12 cellular contexts compared by ENCODE assay signal in the genomic region with DNA sequence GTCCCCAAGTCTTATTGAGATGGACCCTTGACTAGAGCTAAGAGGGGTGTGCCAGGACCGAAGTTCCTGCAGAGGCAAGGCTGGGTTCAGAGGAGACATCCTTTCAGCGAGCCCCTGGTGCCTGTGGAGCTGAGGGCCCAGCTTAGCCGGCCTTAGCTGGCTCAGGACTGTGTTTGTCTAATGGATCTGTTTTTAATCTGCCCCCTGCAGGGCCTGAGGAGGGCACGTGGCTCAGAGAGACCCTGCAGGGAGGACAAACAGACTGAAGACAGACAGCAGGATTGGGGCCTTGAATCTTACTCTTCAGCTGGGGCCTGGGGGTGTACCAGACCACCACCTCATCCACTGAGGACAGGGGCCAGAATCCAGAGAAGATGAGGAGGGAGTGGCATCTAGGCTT. TPM values are rescaled to one million over a fixed set of nuclear protein-coding genes. Genes with fewer than 3 reads are reported as not detected.
DNase-seq lines count a peak whose midpoint lies in the region; ATAC-seq and TF ChIP-seq lines count a peak whose summit lies in the region.
"Had no signal": no experiment of that assay in that cellular context is flagged by ENCODE, and none has a peak within 500 bp of the region (broad histone marks: within the 10 kb centered on the region; RNA-seq: fewer than 3 reads in every experiment).

No MANE protein-coding gene starts in this region.

- peaks cover 70% of the 10 kb centered on the region for H3K4me1 ChIP-seq in Panc1 (ENCODE audit: control insufficient read depth, insufficient read depth, low read length)
- H3K4me1 ChIP-seq in hepatocyte (ENCODE audit: insufficient read depth): peaks cover 58% of the 10 kb centered on the region
- H3K4me1 ChIP-seq in subcutaneous abdominal adipose tissue (ENCODE audit: control insufficient read depth in 5 of 5, insufficient read depth in 5 of 5, low read length in 5 of 5): peaks cover 5 to 53% (median 45%) of the 10 kb centered on the region in 5 donors
- peaks cover 28% of the 10 kb centered on the region in 2 donors for H3K4me1 ChIP-seq in gastrocnemius medialis

- H3K79me2 ChIP-seq in hepatocyte: peaks cover 34% of the 10 kb centered on the region

- no peak overlapping the region for H3K27ac Mint-ChIP-seq in activated T-cell treated with anti-CD3 and anti-CD28 coated beads, Interleukin-2, amount 50 U/mL, for 72 hours

- peaks cover 33% of the 10 kb centered on the region for H3K4me1 Mint-ChIP-seq in activated T-cell treated with anti-CD3 and anti-CD28 coated beads, Interleukin-2, amount 50 U/mL, for 72 hours (ENCODE audit: low read depth)

- CTCF ChIA-PET in Panc1 (lab: Charles Lee): interaction anchor here (0.7 to 4.6 kb wide), 2 partner anchors 9 to 14 kb away, joined by 5 to 42 read pairs; no protein-coding TSS in a partner anchor

- peak overlapping the region; percentile 82 to 84 for H3K4me3 ChIP-seq in Panc1 (ENCODE audit: low read depth in 2 of 2, low read length in 2 of 2)
- peak overlapping the region; percentile 17 for H3K4me3 ChIP-seq in hepatocyte
- H3K4me3 ChIP-seq in subcutaneous abdominal adipose tissue (ENCODE audit: low read depth in 1 of 5, low read length in 5 of 5): peak overlapping the region in 3 of 5 donors; percentile 43 to 55 (median 51)
- H3K4me3 ChIP-seq in gastrocnemius medialis: no peak overlapping the region
- H3K4me3 ChIP-seq: Peyer's patch had no signal

- POLR2A ChIA-PET in Panc1 (lab: Charles Lee): no interaction called here

- H3K9ac ChIP-seq in subcutaneous abdominal adipose tissue (ENCODE audit: low read length in 5 of 5): peak overlapping the region in 1 of 5 donors; percentile 73

- H3K9me2 ChIP-seq in hepatocyte (replicated peaks; ENCODE audit: insufficient read depth): no peaks in the 10 kb centered on the region

- no peak for ATAC-seq in activated T-cell treated with anti-CD3 and anti-CD28 coated beads, Interleukin-2, amount 50 U/mL, for 72 hours (replicated peaks in 1 of 2)
- no peak for ATAC-seq in Panc1
- ATAC-seq in HG02885 (IDR thresholded peaks at IDR 0.05; ENCODE audit: poor library complexity, unreplicated experiment): no peak
- ATAC-seq in gastrocnemius medialis: no peak

- H3K27me3 Mint-ChIP-seq in activated T-cell treated with anti-CD3 and anti-CD28 coated beads, Interleukin-2, amount 50 U/mL, for 72 hours (ENCODE audit: low read depth): peaks cover 44% of the 10 kb centered on the region

- in situ Hi-C loops in Panc1 (cut with HindIII; ENCODE audit: low pct_unique_long_range_greater_than_20kb, low sequenced_read_pairs): no loop called here
- in situ Hi-C loops in gastrocnemius medialis (cut with MboI; ENCODE audit: low sequenced_read_pairs in 4 of 4): loop anchor here in 1 of 4 donors (25.0 kb wide), 1 partner anchor 159 kb away; a partner anchor contains a TSS

- BruUV-seq in Panc1 (replicated peaks; lab: Mats Ljungman, UMichigan): no TSS peak

- whole genome bisulfite sequencing in hepatocyte (ENCODE audit: low lambda C conversion rate, missing lambda C conversion rate): 21% methylated on average over 4 of the region's 4 CpGs

- intact Hi-C loops in Panc1 (cut with micrococcal nuclease; ENCODE audit: unreplicated experiment): loop anchor here (2.0 kb wide), 1 partner anchor 13 kb away; no protein-coding TSS in a partner anchor
- intact Hi-C loops in gastrocnemius medialis (cut with DNase I; ENCODE audit: low total_unique reads): no loop called here

- TF ChIP-seq CTCF in Panc1 (IDR thresholded peaks at IDR 0.05) (no peak), hepatocyte (IDR thresholded peaks at IDR 0.05; ENCODE audit: poor library complexity) (no peak), gastrocnemius medialis (IDR thresholded peaks at IDR 0.05 in 4 of 5, conservative IDR thresholded peaks at IDR 0.05 in 1 of 5) (no peak)

- H3K36me3 ChIP-seq in Panc1 (ENCODE audit: control insufficient read depth, insufficient read depth, low read length): no peaks in the 10 kb centered on the region; the same call in 1 of the 2 replicates
- H3K36me3 ChIP-seq in hepatocyte (replicated peaks; ENCODE audit: insufficient read depth, low read depth): no peaks in the 10 kb centered on the region
- H3K36me3 ChIP-seq in subcutaneous abdominal adipose tissue (ENCODE audit: control insufficient read depth in 5 of 5, insufficient read depth in 5 of 5, low read length in 5 of 5): peaks cover 0 to 9% (median 5%) of the 10 kb centered on the region in 5 donors
- H3K36me3 ChIP-seq in gastrocnemius medialis: no peaks in the 10 kb centered on the region
- H3K36me3 ChIP-seq: Peyer's patch had no signal

- H3K27ac ChIP-seq in Panc1 (ENCODE audit: low read length) (peak overlapping the region; percentile 93), hepatocyte (peak overlapping the region; percentile 97), subcutaneous abdominal adipose tissue (ENCODE audit: low read depth, low read length) (peak overlapping the region; percentile 23), gastrocnemius medialis (no peak overlapping the region)
- H3K27ac ChIP-seq: Peyer's patch had no signal

- no peaks in the 10 kb centered on the region for H3K27me3 ChIP-seq in Panc1 (ENCODE audit: control insufficient read depth, insufficient read depth, low read length)
- H3K27me3 ChIP-seq in hepatocyte: no peaks in the 10 kb centered on the region
- H3K27me3 ChIP-seq in subcutaneous abdominal adipose tissue (ENCODE audit: control insufficient read depth in 5 of 5, insufficient read depth in 4 of 5, low read length in 5 of 5): peaks cover 34 to 54% (median 36%) of the 10 kb centered on the region in 5 donors
- peaks cover 38 to 48% (median 40%) of the 10 kb centered on the region in 3 donors for H3K27me3 ChIP-seq in gastrocnemius medialis
- H3K27me3 ChIP-seq: Peyer's patch had no signal

- no peak for TF ChIP-seq POLR2A in gastrocnemius medialis (IDR thresholded peaks at IDR 0.05)

- H3K9me3 ChIP-seq in Panc1 (ENCODE audit: control insufficient read depth, insufficient read depth, low read depth, low read length): no peaks in the 10 kb centered on the region
- no peaks in the 10 kb centered on the region for H3K9me3 ChIP-seq in hepatocyte (ENCODE audit: low read depth)
- no peaks in the 10 kb centered on the region for H3K9me3 ChIP-seq in subcutaneous abdominal adipose tissue (ENCODE audit: control insufficient read depth in 5 of 5, low read length in 5 of 5)
- no peaks in the 10 kb centered on the region for H3K9me3 ChIP-seq in gastrocnemius medialis
- H3K9me3 ChIP-seq: Peyer's patch had no signal

- H4K20me1 ChIP-seq in hepatocyte (ENCODE audit: insufficient read depth, poor library complexity, severe bottlenecking): peaks cover 6% of the 10 kb centered on the region

- peak overlapping the region; percentile 92 for H3K4me2 ChIP-seq in hepatocyte

- peak overlapping the region; percentile 37 to 95 for H3K4me3 Mint-ChIP-seq in activated T-cell treated with anti-CD3 and anti-CD28 coated beads, Interleukin-2, amount 50 U/mL, for 72 hours

- no peak for DNase-seq in activated T-cell treated with anti-CD3 and anti-CD28 coated beads, Interleukin-2, amount 50 U/mL, for 72 hours
- no peak for DNase-seq in activated T-cell treated with anti-CD3 and anti-CD28 coated beads, Interleukin-2, amount 50 U/mL, for 1 hour
- DNase-seq in Panc1 (ENCODE audit: low read depth, low spot score) (no peak), hepatocyte (ENCODE audit: low spot score) (no peak), gastrocnemius medialis (no peak)
- DNase-seq in effector CD8-positive, alpha-beta T cell (lab: John Stamatoyannopoulos, UW): no peak
- DNase-seq: activated CD4-positive, CD25-positive, alpha-beta regulatory T cell; NCI-H1436 treated with DMSO at 0.1 percent for 48 hours; Peyer's patch; stimulated activated CD4-positive, alpha-beta T cell treated with anti-CD3 and anti-CD28 coated beads, Interleukin-2, amount 100 ng/mL, for 48 hours had no signal

- H3K36me3 Mint-ChIP-seq in activated T-cell treated with anti-CD3 and anti-CD28 coated beads, Interleukin-2, amount 50 U/mL, for 72 hours (ENCODE audit: insufficient read depth in 2 of 2): no peaks in the 10 kb centered on the region

- H2AFZ ChIP-seq in hepatocyte: no peak overlapping the region

- no peaks in the 10 kb centered on the region for H3K9me3 Mint-ChIP-seq in activated T-cell treated with anti-CD3 and anti-CD28 coated beads, Interleukin-2, amount 50 U/mL, for 72 hours

RNA-seq across cellular contexts. Expression of a gene that starts 1.6 kb away (rescaled TPM):
- total RNA-seq in activated T-cell treated with anti-CD3 and anti-CD28 coated beads, Interleukin-2, amount 50 U/mL, for 72 hours: 1 to 10 TPM; 2.5 TPM
- total RNA-seq in Panc1 (2021; ENCODE audit: unreplicated experiment): 1,115 TPM
- 1,502 TPM for polyA plus RNA-seq in Panc1 (2012; ENCODE audit: insufficient read length)
- total RNA-seq in hepatocyte: 54.5 and 93.5 TPM in 2 replicates
- 171 and 195 TPM in 2 replicates for polyA plus RNA-seq in hepatocyte
- total RNA-seq in gastrocnemius medialis: 1 to 10 TPM in 1 of 4 donors, under 1 TPM in 1, not detected in 2; 0.98 to 1.3 TPM

RNA-seq across cellular contexts. Expression of a gene that starts 24.5 kb away (rescaled TPM):
- 100 to 1,000 TPM in 1 of 2 donors, 10 to 100 TPM in 1; 90.5 to 100 TPM for total RNA-seq in activated T-cell treated with anti-CD3 and anti-CD28 coated beads, Interleukin-2, amount 50 U/mL, for 72 hours
- total RNA-seq in Panc1 (2021; ENCODE audit: unreplicated experiment) (32.8 TPM), hepatocyte (20.6 and 21.8 TPM in 2 replicates), gastrocnemius medialis (10 to 100 TPM; 12.9 to 28.0 (median 17.6) TPM)
- polyA plus RNA-seq in Panc1 (2012; ENCODE audit: insufficient read length): 37.7 TPM
- polyA plus RNA-seq in hepatocyte: 22.6 and 24.7 TPM in 2 replicates

RNA-seq across cellular contexts. Expression of a gene that starts 24.8 kb away (rescaled TPM):
- total RNA-seq in activated T-cell treated with anti-CD3 and anti-CD28 coated beads, Interleukin-2, amount 50 U/mL, for 72 hours: 10 to 100 TPM; 36.3 to 37.1 TPM
- 40.6 TPM for total RNA-seq in Panc1 (2021; ENCODE audit: unreplicated experiment)
- polyA plus RNA-seq in Panc1 (2012; ENCODE audit: insufficient read length): 26.9 TPM
- total RNA-seq in hepatocyte: 22.4 and 27.5 TPM in 2 replicates
- polyA plus RNA-seq in hepatocyte: 13.5 and 16.4 TPM in 2 replicates
- 10 to 100 TPM in 3 of 4 donors, 1 to 10 TPM in 1; 9.5 to 16.4 (median 15.1) TPM for total RNA-seq in gastrocnemius medialis

RNA-seq across cellular contexts. Expression of a gene that starts 26.5 kb away (rescaled TPM):
- under 1 TPM in 1 of 2 donors, not detected in 1; 0.05 TPM for total RNA-seq in activated T-cell treated with anti-CD3 and anti-CD28 coated beads, Interleukin-2, amount 50 U/mL, for 72 hours
- total RNA-seq in Panc1 (2021; ENCODE audit: unreplicated experiment): 56.3 TPM
- 61.1 TPM for polyA plus RNA-seq in Panc1 (2012; ENCODE audit: insufficient read length)
- total RNA-seq in hepatocyte: 7.9 and 13.8 TPM in 2 replicates
- 3.6 and 4.8 TPM in 2 replicates for polyA plus RNA-seq in hepatocyte
- 10 to 100 TPM; 13.7 to 60.9 (median 26.4) TPM for total RNA-seq in gastrocnemius medialis

RNA-seq across cellular contexts. Expression of a gene that starts 37.1 kb away (rescaled TPM):
- 10 to 100 TPM; 45.9 to 67.8 TPM for total RNA-seq in activated T-cell treated with anti-CD3 and anti-CD28 coated beads, Interleukin-2, amount 50 U/mL, for 72 hours
- total RNA-seq in Panc1 (2021; ENCODE audit: unreplicated experiment) (80.4 TPM), hepatocyte (40.4 and 44.9 TPM in 2 replicates), gastrocnemius medialis (100 to 1,000 TPM in 3 of 4 donors, 10 to 100 TPM in 1; 54.9 to 121 (median 102) TPM)
- polyA plus RNA-seq in Panc1 (2012; ENCODE audit: insufficient read length): 109 TPM
- 61.9 and 64.1 TPM in 2 replicates for polyA plus RNA-seq in hepatocyte

Comparison
In these comparisons a context has a peak if more than half of its experiments do, and no peak if none do; other contexts are left out.
1. H3K27ac ChIP-seq: peak in Panc1 (single experiment), hepatocyte (single experiment) and subcutaneous abdominal adipose tissue (single experiment); none in gastrocnemius medialis (0 of 4).
2. H3K4me3 ChIP-seq: peak in Panc1 (2 of 2), hepatocyte (single experiment) and subcutaneous abdominal adipose tissue (3 of 5); none in gastrocnemius medialis (0 of 4).
3. RNA of a gene that starts 1.6 kb away (total RNA-seq): 1,115 TPM in Panc1 (single experiment) and 54.5 to 93.5 TPM in hepatocyte; 2.5 TPM in activated T-cell treated with anti-CD3 and anti-CD28 coated beads, Interleukin-2, amount 50 U/mL, for 72 hours and 0.98 to 1.3 TPM in gastrocnemius medialis; every median in the first group is over 10 times any median in the second.